ENCODE assay signal across 26 cellular contexts in genomic region chr12:28082101-28082500, GRCh38.
DNase-seq lines count a peak whose midpoint lies in the region; FAIRE-seq and TF ChIP-seq lines count a peak whose summit lies in the region.
"Had no signal": no experiment of that assay in that cellular context is flagged by ENCODE, and none has a peak within 500 bp of the region (broad histone marks: within the 10 kb centered on the region; RNA-seq: fewer than 3 reads in every experiment).

No MANE protein-coding gene starts in this region.

- TF ChIP-seq CTCF in mammary epithelial cell (conservative IDR thresholded peaks at IDR 0.05 in 1 of 2, IDR thresholded peaks at IDR 0.05 in 1 of 2; ENCODE audit: extremely low read depth in 1 of 2, insufficient read depth in 1 of 2, low read depth in 1 of 2, low read length in 2 of 2) = no peak
- no peak for TF ChIP-seq CTCF in breast epithelium (IDR thresholded peaks at IDR 0.05)
- no peak for TF ChIP-seq CTCF in bronchial epithelial cell (IDR thresholded peaks at IDR 0.05; ENCODE audit: insufficient read depth, low read length, severe bottlenecking)

- no peak overlapping the region for H3K9ac ChIP-seq in mammary epithelial cell (ENCODE audit: insufficient read depth, low read length)
- H3K9ac ChIP-seq: BLaER1, KMS-11 had no signal

- in situ Hi-C loops in mammary epithelial cell (cut with MboI; ENCODE audit: low sequenced_read_pairs in 2 of 2) = no loop called here
- in situ Hi-C loops in HAP-1 (cut with MboI; ENCODE audit: low sequenced_read_pairs) = no loop called here

- peak overlapping the region; percentile 4 for H2AFZ ChIP-seq in mammary epithelial cell (ENCODE audit: low read depth, low read length)
- H2AFZ ChIP-seq: GM23338 had no signal

- FAIRE-seq in bronchial epithelial cell (lab: Jason Lieb, UNC) = no peak
- FAIRE-seq: GM18507 had no signal

- no peaks in the 10 kb centered on the region for H4K20me1 ChIP-seq in mammary epithelial cell (ENCODE audit: insufficient read depth, low read length)
- H4K20me1 ChIP-seq: BLaER1 had no signal

- H3K4me3 ChIP-seq in mammary epithelial cell (replicated peaks in 1 of 3; ENCODE audit: insufficient read depth in 1 of 3, low read depth in 2 of 3, low read length in 3 of 3) = no peak overlapping the region
- no peak overlapping the region for H3K4me3 ChIP-seq in breast epithelium
- no peak overlapping the region for H3K4me3 ChIP-seq in bronchial epithelial cell (ENCODE audit: low read depth, low read length)
- H3K4me3 ChIP-seq in HAP-1 = no peak overlapping the region
- H3K4me3 ChIP-seq: BLaER1, GM23338, SJSA1 had no signal

- intact Hi-C loops in mammary epithelial cell (cut with micrococcal nuclease) = no loop called here
- intact Hi-C loops in breast epithelium (cut with DNase I; ENCODE audit: low total_unique reads) = no loop called here

- H3K4me1 ChIP-seq in mammary epithelial cell (ENCODE audit: insufficient read depth, low read length) = no peaks in the 10 kb centered on the region
- no peaks in the 10 kb centered on the region for H3K4me1 ChIP-seq in breast epithelium
- H3K4me1 ChIP-seq in HAP-1 = no peaks in the 10 kb centered on the region
- H3K4me1 ChIP-seq: BLaER1, SJSA1 had no signal

- H3K9me3 ChIP-seq in mammary epithelial cell (replicated peaks; ENCODE audit: insufficient read depth, low read length) (no peaks in the 10 kb centered on the region), breast epithelium (no peaks in the 10 kb centered on the region), HAP-1 (no peaks in the 10 kb centered on the region)
- H3K9me3 ChIP-seq: BLaER1, SJSA1 had no signal

- 0% methylated on average over 1 of the region's 1 CpG for WGBS in mammary epithelial cell (ENCODE audit: low coverage, missing lambda C conversion rate)

- no peak overlapping the region for H3K27ac ChIP-seq in mammary epithelial cell (ENCODE audit: insufficient read depth, low read depth, low read length)
- no peak overlapping the region for H3K27ac ChIP-seq in breast epithelium
- H3K27ac ChIP-seq: BLaER1, KMS-11, SJSA1 had no signal

- DNase-seq in mammary epithelial cell (no peak), breast epithelium (ENCODE audit: low spot score in 2 of 2) (no peak), bronchial epithelial cell (ENCODE audit: low read depth) (peak; percentile 22), kidney tubule cell (ENCODE audit: low spot score) (peak; percentile 3), HAP-1 (ENCODE audit: low spot score in 2 of 2) (no peak), NCI-H2107 (lab: John Stamatoyannopoulos, UW) (no peak)
- no peak for DNase-seq in stimulated activated naive CD4-positive, alpha-beta T cell treated with Interleukin-2 at 50 U/mL for 16 hours (lab: John Stamatoyannopoulos, UW)
- DNase-seq: 8988T; CD4-positive, CD25-positive, alpha-beta regulatory T cell; H9; HFFc6; NCI-H1092; NCI-H1436; NCI-H187; NCI-H2081 treated with DMSO at 0.1 percent for 48 hours; NCI-H446 treated with DMSO at 0.1 percent for 48 hours; NCI-H526; NCI-H82; NK-92 treated with Interleukin-12 subunit alpha and Interleukin-12 subunit beta, amount 100 ng/mL, for 24 hours; Right ventricle myocardium superior; RPMI8226 had no signal

- CTCF ChIA-PET in mammary epithelial cell (lab: Charles Lee; ENCODE audit: low non-redundant PET) = no interaction called here

- no peak overlapping the region for H3K4me2 ChIP-seq in mammary epithelial cell (ENCODE audit: insufficient read depth, low read depth, low read length)
- H3K4me2 ChIP-seq: BLaER1, GM23338, KMS-11 had no signal

- no peaks in the 10 kb centered on the region for H3K79me2 ChIP-seq in mammary epithelial cell (ENCODE audit: insufficient read depth, low read length)

- dilution Hi-C loops in mammary epithelial cell (cut with HindIII; ENCODE audit: low sequenced_read_pairs) = no loop called here

- H3K27me3 ChIP-seq in mammary epithelial cell (ENCODE audit: insufficient read depth, low read length) = no peaks in the 10 kb centered on the region
- H3K27me3 ChIP-seq in breast epithelium = no peaks in the 10 kb centered on the region
- no peaks in the 10 kb centered on the region for H3K27me3 ChIP-seq in bronchial epithelial cell (ENCODE audit: control insufficient read depth, insufficient read depth, low read length)
- peaks cover 5% of the 10 kb centered on the region; the same call in 1 of the 2 replicates for H3K27me3 ChIP-seq in HAP-1 (ENCODE audit: low read depth)
- H3K27me3 ChIP-seq: BLaER1, SJSA1 had no signal

- H3K36me3 ChIP-seq in mammary epithelial cell (ENCODE audit: insufficient read depth, low read length) = no peaks in the 10 kb centered on the region
- H3K36me3 ChIP-seq in breast epithelium = no peaks in the 10 kb centered on the region
- H3K36me3 ChIP-seq in bronchial epithelial cell (ENCODE audit: control insufficient read depth, insufficient read depth, low read length) = no peaks in the 10 kb centered on the region
- H3K36me3 ChIP-seq in HAP-1 (replicated peaks) = no peaks in the 10 kb centered on the region
- H3K36me3 ChIP-seq: BLaER1, SJSA1 had no signal

- TF ChIP-seq POLR2A in breast epithelium (IDR thresholded peaks at IDR 0.05) = no peak

- no TSS peak for BruUV-seq in mammary epithelial cell (replicated peaks; lab: Mats Ljungman, UMichigan)

Comparison
In these comparisons a context has a peak if more than half of its experiments do, and no peak if none do; other contexts are left out.
1. DNase-seq: peak in bronchial epithelial cell (single experiment) and kidney tubule cell (single experiment); none in mammary epithelial cell (single experiment), breast epithelium (0 of 2), stimulated activated naive CD4-positive, alpha-beta T cell treated with Interleukin-2 at 50 U/mL for 16 hours (single experiment), HAP-1 (0 of 2) and NCI-H2107 (single experiment).